10 cellular contexts compared by ENCODE assay signal in the genomic region with DNA sequence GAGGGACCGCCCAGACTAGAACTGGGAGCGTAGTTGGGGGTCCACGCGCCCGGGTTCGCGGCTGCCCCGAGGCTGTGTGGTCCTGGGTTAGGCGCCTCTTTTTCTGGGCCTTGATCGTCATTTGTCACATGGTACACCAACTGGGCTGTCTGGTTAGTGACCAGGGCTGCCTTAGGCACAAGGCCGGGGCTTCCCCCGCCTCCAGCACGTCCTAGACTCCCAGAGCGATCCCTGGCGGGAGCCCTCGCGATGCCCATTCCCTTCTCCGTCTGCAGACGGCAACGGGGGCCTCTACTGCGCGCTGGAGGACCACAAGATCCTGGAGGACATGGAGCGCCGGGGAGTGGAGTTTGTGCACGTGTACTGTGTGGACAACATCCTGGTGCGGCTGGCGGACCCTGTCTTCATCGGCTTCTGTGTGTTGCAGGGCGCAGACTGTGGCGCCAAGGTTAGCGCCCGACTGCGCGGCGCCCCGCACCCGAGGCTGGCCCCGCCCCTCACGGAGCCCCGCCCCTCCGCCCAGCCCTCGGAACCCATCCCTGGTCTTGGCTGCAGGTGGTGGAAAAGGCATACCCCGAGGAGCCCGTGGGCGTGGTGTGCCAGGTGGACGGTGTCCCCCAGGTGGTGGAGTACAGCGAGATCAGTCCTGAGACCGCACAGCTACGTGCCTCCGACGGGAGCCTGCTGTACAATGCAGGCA. TPM values are rescaled to one million over a fixed set of nuclear protein-coding genes. Genes with fewer than 3 reads are reported as not detected.
DNase-seq lines count a peak whose midpoint lies in the region; ATAC-seq, FAIRE-seq and TF ChIP-seq lines count a peak whose summit lies in the region.
"Had no signal": no experiment of that assay in that cellular context is flagged by ENCODE, and none has a peak within 500 bp of the region (broad histone marks: within the 10 kb centered on the region; RNA-seq: fewer than 3 reads in every experiment).

No MANE protein-coding gene starts in this region.

- no peaks in the 10 kb centered on the region for H3K79me2 ChIP-seq in keratinocyte (ENCODE audit: control insufficient read depth, insufficient read depth, low read length)

- no peak for ATAC-seq in activated CD8-positive, alpha-beta memory T cell treated with anti-CD3 and anti-CD28 coated beads, Interleukin-2, amount 10 ng/mL, durations not matched to agents 7 days and 5 days
- ATAC-seq in activated T-helper 17 cell treated with anti-CD3 and anti-CD28 coated beads, Interleukin-2, amount 50 U/mL, for 72 hours (replicated peaks) = no peak

- H2AFZ ChIP-seq in keratinocyte (ENCODE audit: control insufficient read depth, low read length) = no peak overlapping the region

- H4K20me1 ChIP-seq in keratinocyte (ENCODE audit: control insufficient read depth, extremely low read depth, insufficient read depth, low read length) = no peaks in the 10 kb centered on the region

- peaks cover 20% of the 10 kb centered on the region for H3K4me1 Mint-ChIP-seq in activated CD8-positive, alpha-beta memory T cell treated with anti-CD3 and anti-CD28 coated beads, Interleukin-2, amount 10 ng/mL, durations not matched to agents 7 days and 5 days
- H3K4me1 Mint-ChIP-seq in activated T-helper 17 cell treated with anti-CD3 and anti-CD28 coated beads, Interleukin-2, amount 50 U/mL, for 72 hours = peaks cover 6% of the 10 kb centered on the region

- no peak for TF ChIP-seq EP300 in suprapubic skin (IDR thresholded peaks at IDR 0.05)

- DNase-seq in activated CD8-positive, alpha-beta memory T cell treated with anti-CD3 and anti-CD28 coated beads, Interleukin-2, amount 10 ng/mL, durations not matched to agents 7 days and 5 days = no peak
- no peak for DNase-seq in activated CD8-positive, alpha-beta memory T cell treated with anti-CD3 and anti-CD28 coated beads for 24 hours
- DNase-seq in keratinocyte (ENCODE audit: low read depth, low spot score) (no peak), suprapubic skin (ENCODE audit: low spot score in 2 of 2) (peak in 1 of 2 donors; percentile 80), hypothalamus (lab: John Stamatoyannopoulos, UW) (no peak), GM13976 (ENCODE audit: low spot score) (no peak), NCI-H2029 (lab: John Stamatoyannopoulos, UW) (no peak)
- DNase-seq: KBM-7 had no signal

- H3K27ac Mint-ChIP-seq in activated CD8-positive, alpha-beta memory T cell treated with anti-CD3 and anti-CD28 coated beads, Interleukin-2, amount 10 ng/mL, durations not matched to agents 7 days and 5 days = no peak overlapping the region
- H3K27ac Mint-ChIP-seq in activated T-helper 17 cell treated with anti-CD3 and anti-CD28 coated beads, Interleukin-2, amount 50 U/mL, for 72 hours = no peak overlapping the region

- H3K9me3 ChIP-seq in keratinocyte (ENCODE audit: control insufficient read depth, low read depth, low read length) (no peaks in the 10 kb centered on the region), suprapubic skin (no peaks in the 10 kb centered on the region)

- in situ Hi-C loops in GM13976 (cut with MboI; ENCODE audit: low sequenced_read_pairs, unreplicated experiment) = no loop called here

- TF ChIP-seq POLR2A in suprapubic skin (IDR thresholded peaks at IDR 0.05) = no peak

- H3K27me3 ChIP-seq in keratinocyte (ENCODE audit: control insufficient read depth, extremely low read depth, insufficient read depth, low read length) (no peaks in the 10 kb centered on the region), suprapubic skin (no peaks in the 10 kb centered on the region)

- H3K9me3 Mint-ChIP-seq in activated CD8-positive, alpha-beta memory T cell treated with anti-CD3 and anti-CD28 coated beads, Interleukin-2, amount 10 ng/mL, durations not matched to agents 7 days and 5 days (ENCODE audit: low read depth) = no peaks in the 10 kb centered on the region
- H3K9me3 Mint-ChIP-seq in activated T-helper 17 cell treated with anti-CD3 and anti-CD28 coated beads, Interleukin-2, amount 50 U/mL, for 72 hours = no peaks in the 10 kb centered on the region

- dilution Hi-C loops in keratinocyte (cut with MboI; ENCODE audit: extremely low pct_ligation_motif_present, low sequenced_read_pairs) = no loop called here

- FAIRE-seq in keratinocyte (lab: Jason Lieb, UNC) = no peak

- H3K36me3 ChIP-seq in keratinocyte (ENCODE audit: control insufficient read depth in 2 of 2, extremely low read depth in 1 of 2, insufficient read depth in 2 of 2, low read length in 2 of 2) = peaks cover 3 to 7% of the 10 kb centered on the region in 2 experiments
- H3K36me3 ChIP-seq in suprapubic skin = peaks cover 34% of the 10 kb centered on the region

- H3K9me1 ChIP-seq in keratinocyte (ENCODE audit: control insufficient read depth, extremely low read depth, insufficient read depth, low read length) = peaks cover 2% of the 10 kb centered on the region

- H3K4me2 ChIP-seq in keratinocyte (ENCODE audit: control insufficient read depth, extremely low read depth, insufficient read depth, low read depth, low read length) = peak overlapping the region; percentile 82

- H3K4me1 ChIP-seq in keratinocyte (ENCODE audit: control insufficient read depth, extremely low read depth, insufficient read depth, low read length) = peaks cover 24% of the 10 kb centered on the region
- H3K4me1 ChIP-seq in suprapubic skin = peaks cover 45% of the 10 kb centered on the region

- H3K9ac ChIP-seq in keratinocyte (ENCODE audit: control insufficient read depth, extremely low read depth, insufficient read depth, low read length) = no peak overlapping the region

- H3K27ac ChIP-seq in keratinocyte (ENCODE audit: control insufficient read depth, insufficient read depth, low read length) (no peak overlapping the region), suprapubic skin (no peak overlapping the region)
- H3K27ac ChIP-seq: epithelial cell of prostate had no signal

- H3K4me3 ChIP-seq in keratinocyte (ENCODE audit: control insufficient read depth in 2 of 3, extremely low read depth in 1 of 3, insufficient read depth in 2 of 3, low read depth in 1 of 3, low read length in 3 of 3) (peak overlapping the region in 2 of 3 experiments; percentile 50 to 57), suprapubic skin (peak overlapping the region; percentile 77)

- TF ChIP-seq CTCF in keratinocyte (optimal IDR thresholded peaks at IDR 0.05 in 1 of 3, IDR thresholded peaks at IDR 0.05 in 1 of 3, conservative IDR thresholded peaks at IDR 0.05 in 1 of 3; ENCODE audit: extremely low read depth in 1 of 3, insufficient read depth in 2 of 3, low read length in 3 of 3) = no peak
- TF ChIP-seq CTCF in suprapubic skin (IDR thresholded peaks at IDR 0.05) = no peak
- no peak for TF ChIP-seq CTCF in GM13976 (IDR thresholded peaks at IDR 0.05; ENCODE audit: borderline replicate concordance, control extremely low read depth, extremely low read depth, insufficient read depth, missing control alignments)

- peaks cover 7% of the 10 kb centered on the region for H3K36me3 Mint-ChIP-seq in activated CD8-positive, alpha-beta memory T cell treated with anti-CD3 and anti-CD28 coated beads, Interleukin-2, amount 10 ng/mL, durations not matched to agents 7 days and 5 days
- peaks cover 39% of the 10 kb centered on the region for H3K36me3 Mint-ChIP-seq in activated T-helper 17 cell treated with anti-CD3 and anti-CD28 coated beads, Interleukin-2, amount 50 U/mL, for 72 hours (ENCODE audit: low read depth)

- CTCF ChIA-PET in activated CD8-positive, alpha-beta memory T cell treated with anti-CD3 and anti-CD28 coated beads, Interleukin-2, amount 10 ng/mL, durations not matched to agents 7 days and 5 days (lab: Charles Lee) = interaction anchor here (0.7 to 2.5 kb wide), 2 partner anchors 11 to 158 kb away, joined by 3 to 9 read pairs; no protein-coding TSS in a partner anchor

- H3K27me3 Mint-ChIP-seq in activated CD8-positive, alpha-beta memory T cell treated with anti-CD3 and anti-CD28 coated beads, Interleukin-2, amount 10 ng/mL, durations not matched to agents 7 days and 5 days = no peaks in the 10 kb centered on the region
- no peaks in the 10 kb centered on the region for H3K27me3 Mint-ChIP-seq in activated T-helper 17 cell treated with anti-CD3 and anti-CD28 coated beads, Interleukin-2, amount 50 U/mL, for 72 hours

- WGBS in suprapubic skin = 60% methylated on average over 40 of the region's 51 CpGs

- H3K4me3 Mint-ChIP-seq in activated CD8-positive, alpha-beta memory T cell treated with anti-CD3 and anti-CD28 coated beads, Interleukin-2, amount 10 ng/mL, durations not matched to agents 7 days and 5 days = peak overlapping the region; percentile 73
- H3K4me3 Mint-ChIP-seq in activated T-helper 17 cell treated with anti-CD3 and anti-CD28 coated beads, Interleukin-2, amount 50 U/mL, for 72 hours = peak overlapping the region; percentile 53

RNA-seq across cellular contexts. Expression of a gene that starts 1.5 kb away (rescaled TPM):
- 10 to 100 TPM; 32.6 to 35.3 TPM for total RNA-seq in activated CD8-positive, alpha-beta memory T cell treated with anti-CD3 and anti-CD28 coated beads, Interleukin-2, amount 10 ng/mL, durations not matched to agents 7 days and 5 days
- total RNA-seq in activated T-helper 17 cell treated with anti-CD3 and anti-CD28 coated beads, Interleukin-2, amount 50 U/mL, for 72 hours = 10 to 100 TPM; 27.9 to 33.0 TPM
- polyA plus RNA-seq in keratinocyte = 2.7 to 4.3 TPM (median 4.3 TPM) in 3 replicates
- 1.1 TPM for polyA plus RNA-seq in keratinocyte (2011; ENCODE audit: low read depth)
- polyA plus RNA-seq in keratinocyte (2011; cell fraction: cytosol; rRNA removed) = 2.1 and 3.0 TPM in 2 replicates
- polyA plus RNA-seq in keratinocyte (2011; cell fraction: nucleus; rRNA removed) = 14.2 and 17.5 TPM in 2 replicates
- 4.8 and 5.0 TPM in 2 replicates for polyA plus RNA-seq in keratinocyte (2012; ENCODE audit: low replicate concordance)
- 2.3 to 5.2 TPM (median 3.5 TPM) in 3 replicates for polyA minus RNA-seq in keratinocyte
- polyA minus RNA-seq in keratinocyte (2011; cell fraction: cytosol; rRNA and poly(A)+ RNA removed) = 3.3 TPM
- 3.7 and 4.3 TPM in 2 replicates for polyA minus RNA-seq in keratinocyte (2011; cell fraction: nucleus; rRNA and poly(A)+ RNA removed)
- 10 to 100 TPM in 1 of 4 donors, 1 to 10 TPM in 3; 5.0 to 10.1 (median 6.8) TPM for total RNA-seq in suprapubic skin

RNA-seq across cellular contexts. Expression of a gene that starts 7.9 kb away (rescaled TPM):
- total RNA-seq in activated CD8-positive, alpha-beta memory T cell treated with anti-CD3 and anti-CD28 coated beads, Interleukin-2, amount 10 ng/mL, durations not matched to agents 7 days and 5 days = 10 to 100 TPM; 43.8 to 60.6 TPM
- 10 to 100 TPM; 38.2 to 67.6 TPM for total RNA-seq in activated T-helper 17 cell treated with anti-CD3 and anti-CD28 coated beads, Interleukin-2, amount 50 U/mL, for 72 hours
- 31.4 to 48.2 TPM (median 34.3 TPM) in 3 replicates for polyA plus RNA-seq in keratinocyte
- polyA plus RNA-seq in keratinocyte (2011; ENCODE audit: low read depth) = 126 TPM
- 20.5 and 24.1 TPM in 2 replicates for polyA plus RNA-seq in keratinocyte (2011; cell fraction: cytosol; rRNA removed)
- polyA plus RNA-seq in keratinocyte (2011; cell fraction: nucleus; rRNA removed) = 99.9 and 115 TPM in 2 replicates
- 35.1 and 36.7 TPM in 2 replicates for polyA plus RNA-seq in keratinocyte (2012; ENCODE audit: low replicate concordance)
- polyA minus RNA-seq in keratinocyte = 40.5 to 48.5 TPM (median 42.4 TPM) in 3 replicates
- 42.0 TPM for polyA minus RNA-seq in keratinocyte (2011; cell fraction: cytosol; rRNA and poly(A)+ RNA removed)
- polyA minus RNA-seq in keratinocyte (2011; cell fraction: nucleus; rRNA and poly(A)+ RNA removed) = 64.6 and 80.4 TPM in 2 replicates
- 10 to 100 TPM; 52.1 to 99.2 (median 63.1) TPM for total RNA-seq in suprapubic skin

RNA-seq across cellular contexts. Expression of a gene that starts 8.5 kb away (rescaled TPM):
- total RNA-seq in activated CD8-positive, alpha-beta memory T cell treated with anti-CD3 and anti-CD28 coated beads, Interleukin-2, amount 10 ng/mL, durations not matched to agents 7 days and 5 days = 10 to 100 TPM; 31.9 to 40.1 TPM
- total RNA-seq in activated T-helper 17 cell treated with anti-CD3 and anti-CD28 coated beads, Interleukin-2, amount 50 U/mL, for 72 hours = 10 to 100 TPM in 1 of 2 donors, 1 to 10 TPM in 1; 5.6 to 21.9 TPM
- 0.90 to 1.6 TPM (median 1.2 TPM) in 3 replicates for polyA plus RNA-seq in keratinocyte
- 0.75 TPM for polyA plus RNA-seq in keratinocyte (2011; ENCODE audit: low read depth)
- 0.47 and 0.81 TPM in 2 replicates for polyA plus RNA-seq in keratinocyte (2011; cell fraction: cytosol; rRNA removed)
- polyA plus RNA-seq in keratinocyte (2011; cell fraction: nucleus; rRNA removed) = 0.76 and 0.88 TPM in 2 replicates
- 1.0 and 2.3 TPM in 2 replicates for polyA plus RNA-seq in keratinocyte (2012; ENCODE audit: low replicate concordance)
- 0.33 to 1.4 TPM (median 1.0 TPM) in 3 replicates for polyA minus RNA-seq in keratinocyte
- 5.6 TPM for polyA minus RNA-seq in keratinocyte (2011; cell fraction: cytosol; rRNA and poly(A)+ RNA removed)
- 0.78 and 1.2 TPM in 2 replicates for polyA minus RNA-seq in keratinocyte (2011; cell fraction: nucleus; rRNA and poly(A)+ RNA removed)
- 10 to 100 TPM in 3 of 4 donors, 1 to 10 TPM in 1; 8.2 to 13.6 (median 13.3) TPM for total RNA-seq in suprapubic skin

RNA-seq across cellular contexts. Expression of a gene that starts 25.0 kb away (rescaled TPM):
- total RNA-seq in activated CD8-positive, alpha-beta memory T cell treated with anti-CD3 and anti-CD28 coated beads, Interleukin-2, amount 10 ng/mL, durations not matched to agents 7 days and 5 days = not detected
- under 1 TPM; 0.39 to 0.69 TPM for total RNA-seq in activated T-helper 17 cell treated with anti-CD3 and anti-CD28 coated beads, Interleukin-2, amount 50 U/mL, for 72 hours
- 0.52 to 1.3 TPM (median 0.65 TPM) in 3 replicates for polyA plus RNA-seq in keratinocyte
- polyA plus RNA-seq in keratinocyte (2011; ENCODE audit: low read depth) = 2.4 TPM
- 0.63 and 1.4 TPM in 2 replicates for polyA plus RNA-seq in keratinocyte (2011; cell fraction: cytosol; rRNA removed)
- polyA plus RNA-seq in keratinocyte (2011; cell fraction: nucleus; rRNA removed) = 4.2 and 5.5 TPM in 2 replicates
- 2.9 and 10.7 TPM in 2 replicates for polyA plus RNA-seq in keratinocyte (2012; ENCODE audit: low replicate concordance)
- polyA minus RNA-seq in keratinocyte = 0.35 to 2.9 TPM (median 0.59 TPM) in 3 replicates
- polyA minus RNA-seq in keratinocyte (2011; cell fraction: cytosol; rRNA and poly(A)+ RNA removed) = 2.9 TPM
- 2.1 and 2.8 TPM in 2 replicates for polyA minus RNA-seq in keratinocyte (2011; cell fraction: nucleus; rRNA and poly(A)+ RNA removed)
- 10 to 100 TPM; 13.3 to 20.8 (median 16.7) TPM for total RNA-seq in suprapubic skin

RNA-seq across cellular contexts. Expression of a gene that starts 32.9 kb away (rescaled TPM):
- 10 to 100 TPM; 30.4 to 55.6 TPM for total RNA-seq in activated CD8-positive, alpha-beta memory T cell treated with anti-CD3 and anti-CD28 coated beads, Interleukin-2, amount 10 ng/mL, durations not matched to agents 7 days and 5 days
- 10 to 100 TPM; 66.3 to 96.1 TPM for total RNA-seq in activated T-helper 17 cell treated with anti-CD3 and anti-CD28 coated beads, Interleukin-2, amount 50 U/mL, for 72 hours
- 9.8 to 23.8 TPM (median 10.6 TPM) in 3 replicates for polyA plus RNA-seq in keratinocyte
- 24.0 TPM for polyA plus RNA-seq in keratinocyte (2011; ENCODE audit: low read depth)
- 5.1 and 22.1 TPM in 2 replicates for polyA plus RNA-seq in keratinocyte (2011; cell fraction: cytosol; rRNA removed)
- 56.8 and 102 TPM in 2 replicates for polyA plus RNA-seq in keratinocyte (2011; cell fraction: nucleus; rRNA removed)
- 25.1 and 32.5 TPM in 2 replicates for polyA plus RNA-seq in keratinocyte (2012; ENCODE audit: low replicate concordance)
- 2.6 to 5.8 TPM (median 3.4 TPM) in 3 replicates for polyA minus RNA-seq in keratinocyte
- polyA minus RNA-seq in keratinocyte (2011; cell fraction: cytosol; rRNA and poly(A)+ RNA removed) = 40.3 TPM
- polyA minus RNA-seq in keratinocyte (2011; cell fraction: nucleus; rRNA and poly(A)+ RNA removed) = 14.3 and 22.4 TPM in 2 replicates
- total RNA-seq in suprapubic skin = 10 to 100 TPM; 22.2 to 64.0 (median 47.3) TPM
